In the genomic region with DNA sequence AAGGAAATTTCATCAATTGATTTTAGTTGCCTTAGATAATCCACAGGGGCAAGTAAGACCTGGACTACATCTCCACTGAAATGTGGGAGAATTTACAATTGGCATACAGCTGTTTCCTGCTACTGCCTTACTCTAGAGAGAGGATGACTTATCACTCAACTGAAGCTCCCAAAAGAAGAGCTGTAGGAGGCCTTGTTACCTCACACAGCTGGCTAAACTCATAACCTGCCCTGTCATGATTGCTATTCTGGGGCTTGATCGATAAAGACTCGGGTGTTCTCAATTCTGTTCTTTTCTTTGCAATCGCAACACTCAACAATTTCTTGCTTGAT, we compare ENCODE assay signal across 8 cellular contexts.
DNase-seq lines count a peak whose midpoint lies in the region; ATAC-seq, FAIRE-seq and TF ChIP-seq lines count a peak whose summit lies in the region.

No MANE protein-coding gene starts in this region.

- peaks cover 1% of the 10 kb centered on the region for H3K9me3 Mint-ChIP-seq in activated naive CD8-positive, alpha-beta T cell treated with anti-CD3 and anti-CD28 coated beads for 36 hours
- H3K9me3 Mint-ChIP-seq in endothelial cell (ENCODE audit: unreplicated experiment) = no peaks in the 10 kb centered on the region

- H3K9me3 ChIP-seq in BLaER1 treated with 17β-estradiol and CSF1 and Interleukin-3, amounts not matched to agents 10 nM and 100 nM (replicated peaks in 1 of 11) = no peaks in the 10 kb centered on the region

- peak overlapping the region; percentile 97 for H3K27ac Mint-ChIP-seq in activated naive CD8-positive, alpha-beta T cell treated with anti-CD3 and anti-CD28 coated beads for 36 hours
- no peak overlapping the region for H3K27ac Mint-ChIP-seq in endothelial cell (ENCODE audit: unreplicated experiment)

- H4K20me1 ChIP-seq in BLaER1 treated with 17β-estradiol and CSF1 and Interleukin-3, amounts not matched to agents 10 nM and 100 nM = no peaks in the 10 kb centered on the region

- H3K4me3 ChIP-seq in BLaER1 treated with 17β-estradiol and CSF1 and Interleukin-3, amounts not matched to agents 10 nM and 100 nM = peak overlapping the region; percentile 53 to 72 (median 60)

- H3K27me3 ChIP-seq in BLaER1 treated with 17β-estradiol and CSF1 and Interleukin-3, amounts not matched to agents 10 nM and 100 nM = no peaks in the 10 kb centered on the region

- peak overlapping the region; percentile 67 to 83 (median 79) for H3K9ac ChIP-seq in BLaER1 treated with 17β-estradiol and CSF1 and Interleukin-3, amounts not matched to agents 10 nM and 100 nM

- DNase-seq in activated naive CD8-positive, alpha-beta T cell treated with anti-CD3 and anti-CD28 coated beads for 36 hours = no peak
- DNase-seq in COR-L47 (lab: John Stamatoyannopoulos, UW) (no peak), pons (ENCODE audit: low spot score) (no peak), endothelial cell (ENCODE audit: low spot score) (no peak), RCC 7860 (ENCODE audit: low spot score) (no peak)

- peaks cover 17% of the 10 kb centered on the region for H3K4me1 Mint-ChIP-seq in activated naive CD8-positive, alpha-beta T cell treated with anti-CD3 and anti-CD28 coated beads for 36 hours
- no peaks in the 10 kb centered on the region for H3K4me1 Mint-ChIP-seq in endothelial cell (ENCODE audit: unreplicated experiment)

- H3K4me3 Mint-ChIP-seq in activated naive CD8-positive, alpha-beta T cell treated with anti-CD3 and anti-CD28 coated beads for 36 hours = peak overlapping the region; percentile 86
- no peak overlapping the region for H3K4me3 Mint-ChIP-seq in endothelial cell (ENCODE audit: unreplicated experiment)

- no peaks in the 10 kb centered on the region for H3K36me3 Mint-ChIP-seq in activated naive CD8-positive, alpha-beta T cell treated with anti-CD3 and anti-CD28 coated beads for 36 hours
- no peaks in the 10 kb centered on the region for H3K36me3 Mint-ChIP-seq in endothelial cell (ENCODE audit: low read depth, unreplicated experiment)

- no peaks in the 10 kb centered on the region for H3K27me3 Mint-ChIP-seq in activated naive CD8-positive, alpha-beta T cell treated with anti-CD3 and anti-CD28 coated beads for 36 hours
- no peaks in the 10 kb centered on the region for H3K27me3 Mint-ChIP-seq in endothelial cell (ENCODE audit: unreplicated experiment)

- FAIRE-seq in RCC 7860 (lab: Jason Lieb, UNC) = no peak

- no peak for TF ChIP-seq CTCF in endothelial cell (IDR thresholded peaks at IDR 0.05; ENCODE audit: unreplicated experiment)

- no peaks in the 10 kb centered on the region for H3K36me3 ChIP-seq in BLaER1 treated with 17β-estradiol and CSF1 and Interleukin-3, amounts not matched to agents 10 nM and 100 nM

- peak overlapping the region in 10 of 11 experiments; percentile 53 to 88 (median 82); a peak in 19 of 22 replicates for H3K27ac ChIP-seq in BLaER1 treated with 17β-estradiol and CSF1 and Interleukin-3, amounts not matched to agents 10 nM and 100 nM

- ATAC-seq in GM18909 (IDR thresholded peaks at IDR 0.05; ENCODE audit: poor library complexity, unreplicated experiment) = peak; percentile 28
- ATAC-seq in HG03103 (IDR thresholded peaks at IDR 0.05; ENCODE audit: low read depth, unreplicated experiment) = peak; percentile 3

- H3K4me2 ChIP-seq in BLaER1 treated with 17β-estradiol and CSF1 and Interleukin-3, amounts not matched to agents 10 nM and 100 nM = peak overlapping the region; percentile 73 to 95 (median 84)

- H3K4me1 ChIP-seq in BLaER1 treated with 17β-estradiol and CSF1 and Interleukin-3, amounts not matched to agents 10 nM and 100 nM = peaks cover 10 to 21% (median 16%) of the 10 kb centered on the region in 10 experiments
